15 cellular contexts compared by ENCODE assay signal in genomic region chr9:20524776-20525175, GRCh38.
A peak's percentile ranks its signal among the peaks of the same experiment; 100 is the strongest.
DNase-seq lines count a peak whose midpoint lies in the region; ATAC-seq and TF ChIP-seq lines count a peak whose summit lies in the region.
"Had no signal": no experiment of that assay in that cellular context is flagged by ENCODE, and none has a peak within 500 bp of the region (broad histone marks: within the 10 kb centered on the region; RNA-seq: fewer than 3 reads in every experiment).

No MANE protein-coding gene starts in this region.

- H3K27ac ChIP-seq in RWPE2 (ENCODE audit: poor library complexity, severe bottlenecking) (no peak overlapping the region), iPS DF 6.9 (ENCODE audit: low read length) (no peak overlapping the region), body of pancreas (no peak overlapping the region)
- H3K27ac ChIP-seq: neutrophil, upper lobe of right lung had no signal

- peak; percentile 13 for DNase-seq in DMS53 (lab: John Stamatoyannopoulos, UW)
- no peak for DNase-seq in DMS53 treated with DMSO at 0.1 percent for 48 hours (lab: John Stamatoyannopoulos, UW; ENCODE audit: unreplicated experiment)
- no peak for DNase-seq in GM20000 (ENCODE audit: low spot score)
- DNase-seq in RWPE2 (ENCODE audit: low spot score) = no peak
- DNase-seq in iPS DF 6.9 (ENCODE audit: low read depth, low spot score) = peak; percentile 41
- DNase-seq in NCI-H1694 treated with DMSO at 0.1 percent for 48 hours (lab: John Stamatoyannopoulos, UW) = no peak
- no peak for DNase-seq in body of pancreas
- DNase-seq: activated T-cell treated with anti-CD3 and anti-CD28 coated beads, Interleukin-2, amount 50 U/mL, for 24 hours; cortex of kidney; GOT3; NCI-H1930; SW 1271; upper lobe of right lung had no signal

- H3K36me3 ChIP-seq in RWPE2 (ENCODE audit: low read depth) (no peaks in the 10 kb centered on the region), iPS DF 6.9 (ENCODE audit: control insufficient read depth, insufficient read depth, low read length) (no peaks in the 10 kb centered on the region), body of pancreas (replicated peaks in 1 of 2; ENCODE audit: insufficient read depth in 1 of 2, low read depth in 2 of 2) (no peaks in the 10 kb centered on the region)
- H3K36me3 ChIP-seq: neutrophil, upper lobe of right lung had no signal

- intact Hi-C loops in body of pancreas (cut with DNase I) = no loop called here

- no CpG with 5 or more reads among the region's 2 CpGs for WGBS in iPS DF 6.9 (ENCODE audit: insufficient coverage, insufficient read length)
- 87 to 88% methylated on average over 2 of the region's 2 CpGs for WGBS in body of pancreas, 2 donors

- no peaks in the 10 kb centered on the region for H3K9me3 ChIP-seq in RWPE2 (ENCODE audit: severe bottlenecking)
- no peaks in the 10 kb centered on the region for H3K9me3 ChIP-seq in iPS DF 6.9 (ENCODE audit: control insufficient read depth, insufficient read depth, low read length)
- H3K9me3 ChIP-seq in body of pancreas = no peaks in the 10 kb centered on the region
- H3K9me3 ChIP-seq: neutrophil, upper lobe of right lung had no signal

- H3K4me1 ChIP-seq in RWPE2 (ENCODE audit: insufficient read depth, poor library complexity, severe bottlenecking) = no peaks in the 10 kb centered on the region
- no peaks in the 10 kb centered on the region for H3K4me1 ChIP-seq in iPS DF 6.9 (ENCODE audit: control insufficient read depth, insufficient read depth, low read length)
- H3K4me1 ChIP-seq in body of pancreas = peaks cover 15% of the 10 kb centered on the region
- H3K4me1 ChIP-seq: upper lobe of right lung had no signal

- no peak overlapping the region for H3K4me3 ChIP-seq in RWPE2 (ENCODE audit: severe bottlenecking)
- no peak overlapping the region for H3K4me3 ChIP-seq in iPS DF 6.9 (ENCODE audit: low read length)
- H3K4me3 ChIP-seq in body of pancreas = no peak overlapping the region
- H3K4me3 ChIP-seq: upper lobe of right lung had no signal

- no peak for TF ChIP-seq POLR2A in body of pancreas (IDR thresholded peaks at IDR 0.05)

- no peak for ATAC-seq in RWPE2 (ENCODE audit: low read depth)
- ATAC-seq in HG02970 (IDR thresholded peaks at IDR 0.05; ENCODE audit: low FRiP score, unreplicated experiment) = no peak
- no peak for ATAC-seq in body of pancreas
- ATAC-seq: upper lobe of right lung had no signal

- H3K27me3 ChIP-seq in RWPE2 (ENCODE audit: insufficient read depth, poor library complexity, severe bottlenecking) (no peaks in the 10 kb centered on the region), iPS DF 6.9 (ENCODE audit: control insufficient read depth, insufficient read depth, low read length) (no peaks in the 10 kb centered on the region), body of pancreas (no peaks in the 10 kb centered on the region)
- H3K27me3 ChIP-seq: neutrophil, upper lobe of right lung had no signal

- TF ChIP-seq CTCF in GM20000 (IDR thresholded peaks at IDR 0.05; ENCODE audit: extremely low read depth, missing control alignments) = peak; percentile 25
- peak; percentile 32 for TF ChIP-seq CTCF in RWPE2 (IDR thresholded peaks at IDR 0.05; ENCODE audit: poor library complexity, severe bottlenecking)
- TF ChIP-seq CTCF in body of pancreas (IDR thresholded peaks at IDR 0.05) = peak in 1 of 7 experiments; percentile 3

Comparison
In these comparisons a context has a peak if more than half of its experiments do, and no peak if none do; other contexts are left out.
1. DNase-seq: peak in DMS53 (single experiment) and iPS DF 6.9 (single experiment); none in DMS53 treated with DMSO at 0.1 percent for 48 hours (single experiment), GM20000 (single experiment), RWPE2 (single experiment), NCI-H1694 treated with DMSO at 0.1 percent for 48 hours (single experiment) and body of pancreas (0 of 4).